20 cellular contexts compared by ENCODE assay signal in the genomic region with DNA sequence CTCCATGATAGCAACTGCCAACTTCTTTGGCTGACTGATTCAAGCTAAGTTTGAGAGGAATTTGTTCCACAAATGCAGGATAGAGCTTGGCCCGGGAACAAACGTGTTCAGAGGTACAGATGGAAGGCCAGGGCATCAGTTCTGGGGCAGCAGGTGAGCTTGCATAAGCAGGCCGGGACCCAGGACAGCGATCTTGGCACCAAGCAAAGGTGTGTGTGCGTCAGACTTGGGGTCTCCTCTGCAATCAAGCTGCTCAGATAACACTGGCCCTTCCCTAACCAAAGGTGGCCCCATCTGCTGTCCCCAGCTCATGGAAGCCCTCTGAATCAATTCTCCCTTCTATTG.
"Had no signal": no experiment of that assay in that cellular context is flagged by ENCODE, and none has a peak within 500 bp of the region (broad histone marks: within the 10 kb centered on the region; RNA-seq: fewer than 3 reads in every experiment).

No MANE protein-coding gene starts in this region.

- DNase-seq: activated CD4-positive, alpha-beta T cell treated with anti-CD3 and anti-CD28 coated beads, Interleukin-2, amount 10 ng/mL, durations not matched to agents 7 days and 5 days; activated CD4-positive, CD25-positive, alpha-beta regulatory T cell treated with anti-CD3 and anti-CD28 coated beads, Interleukin-2, amount 50 U/mL, for 72 hours; activated CD8-positive, alpha-beta T cell treated with anti-CD3 and anti-CD28 coated beads, Interleukin-2, amount 10 ng/mL, durations not matched to agents 7 days and 5 days; activated gamma-delta T cell; aorta; brain microvascular endothelial cell; central memory CD4-positive, alpha-beta T cell; cortex of kidney; heart right ventricle; naive thymus-derived CD8-positive, alpha-beta T cell; retina; stimulated activated CD4-positive, alpha-beta T cell treated with anti-CD3 and anti-CD28 coated beads, Interleukin-12 subunit alpha, Interleukin-12 subunit beta, amount 100 ng/mL, for 4 hours; T-cell; thyroid gland; WERI-Rb-1 had no signal

- H3K27ac ChIP-seq: brain microvascular endothelial cell, heart right ventricle, neural progenitor cell, thyroid gland, WERI-Rb-1 had no signal

- H3K9me3 ChIP-seq: heart right ventricle, thyroid gland had no signal

- H3K27me3 ChIP-seq: neural progenitor cell, thyroid gland had no signal

- H3K4me1 ChIP-seq: thyroid gland had no signal

- FAIRE-seq: keratinocyte, TTC549 had no signal

- H3K4me3 ChIP-seq: heart right ventricle, lung, neural progenitor cell, thyroid gland had no signal

- ATAC-seq: activated CD8-positive, alpha-beta T cell treated with anti-CD3 and anti-CD28 coated beads, Interleukin-2, amount 10 ng/mL, durations not matched to agents 7 days and 5 days; left lobe of liver; naive thymus-derived CD8-positive, alpha-beta T cell; T-cell had no signal
